ENCODE assay signal across 15 cellular contexts in the genomic region with DNA sequence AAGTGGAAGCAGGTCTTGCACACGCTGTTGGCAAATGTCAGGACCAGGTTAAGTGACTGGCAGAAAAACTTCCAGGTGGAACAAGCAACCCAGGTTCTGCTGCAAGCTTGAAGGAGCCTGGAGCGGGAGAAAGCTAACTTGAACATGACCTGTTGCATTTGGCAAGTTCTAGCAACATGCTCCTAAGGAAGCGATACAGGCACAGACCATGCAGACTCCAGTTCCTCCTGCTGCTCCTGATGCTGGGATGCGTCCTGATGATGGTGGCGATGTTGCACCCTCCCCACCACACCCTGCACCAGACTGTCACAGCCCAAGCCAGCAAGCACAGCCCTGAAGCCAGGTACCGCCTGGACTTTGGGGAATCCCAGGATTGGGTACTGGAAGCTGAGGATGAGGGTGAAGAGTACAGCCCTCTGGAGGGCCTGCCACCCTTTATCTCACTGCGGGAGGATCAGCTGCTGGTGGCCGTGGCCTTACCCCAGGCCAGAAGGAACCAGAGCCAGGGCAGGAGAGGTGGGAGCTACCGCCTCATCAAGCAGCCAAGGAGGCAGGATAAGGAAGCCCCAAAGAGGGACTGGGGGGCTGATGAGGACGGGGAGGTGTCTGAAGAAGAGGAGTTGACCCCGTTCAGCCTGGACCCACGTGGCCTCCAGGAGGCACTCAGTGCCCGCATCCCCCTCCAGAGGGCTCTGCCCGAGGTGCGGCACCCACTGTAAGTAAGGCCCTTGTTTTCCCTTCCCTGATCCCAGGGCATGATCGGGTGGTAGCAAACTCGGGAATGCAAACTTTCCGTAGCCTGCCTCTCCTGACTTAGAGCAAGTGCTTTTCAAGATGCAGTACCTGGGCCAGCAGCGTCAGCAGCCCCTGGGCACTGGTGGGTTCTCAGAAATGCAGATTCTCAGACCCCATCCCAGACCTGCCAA. TPM values are rescaled to one million over a fixed set of nuclear protein-coding genes. Genes with fewer than 3 reads are reported as not detected.
DNase-seq lines count a peak whose midpoint lies in the region; ATAC-seq and TF ChIP-seq lines count a peak whose summit lies in the region.
"Had no signal": no experiment of that assay in that cellular context is flagged by ENCODE, and none has a peak within 500 bp of the region (broad histone marks: within the 10 kb centered on the region; RNA-seq: fewer than 3 reads in every experiment).

No MANE protein-coding gene starts in this region.

- H3K4me1 ChIP-seq in suprapubic skin, result peaks cover 24% of the 10 kb centered on the region
- H3K4me1 ChIP-seq: colonic mucosa had no signal

- H3K9me3 ChIP-seq in suprapubic skin, result no peaks in the 10 kb centered on the region
- H3K9me3 ChIP-seq: colonic mucosa had no signal

- H3K27me3 ChIP-seq in dorsolateral prefrontal cortex, result no peaks in the 10 kb centered on the region
- H3K27me3 ChIP-seq in suprapubic skin, result no peaks in the 10 kb centered on the region
- H3K27me3 ChIP-seq: colonic mucosa had no signal

- peaks cover 1% of the 10 kb centered on the region; the same call in 1 of the 2 replicates for H3K27me3 Mint-ChIP-seq in HFFc6 (ENCODE audit: insufficient read depth)
- peaks cover 48% of the 10 kb centered on the region for H3K27me3 Mint-ChIP-seq in progenitor cell of endocrine pancreas
- peaks cover 23% of the 10 kb centered on the region for H3K27me3 Mint-ChIP-seq in activated T-helper 2 cell treated with anti-CD3 and anti-CD28 coated beads, Interferon-gamma antibody, Interleukin-2, Interleukin-4, amounts not matched to agents 10 μg/mL and 5 μg/mL and 100 μg/mL, durations not matched to agents 14 hours and 24 hours and 36 hours (ENCODE audit: low read depth)

- no peak for TF ChIP-seq POLR2A in suprapubic skin (IDR thresholded peaks at IDR 0.05)

- H3K4me3 ChIP-seq in dorsolateral prefrontal cortex (peak overlapping the region; percentile 36 to 75 (median 57)), suprapubic skin (peak overlapping the region; percentile 53)
- H3K4me3 ChIP-seq: colonic mucosa had no signal

- H3K36me3 Mint-ChIP-seq in HFFc6 (ENCODE audit: low read depth), result peaks cover 3% of the 10 kb centered on the region; the same call in 1 of the 2 replicates
- H3K36me3 Mint-ChIP-seq in progenitor cell of endocrine pancreas (ENCODE audit: insufficient read depth), result no peaks in the 10 kb centered on the region
- no peaks in the 10 kb centered on the region for H3K36me3 Mint-ChIP-seq in activated T-helper 2 cell treated with anti-CD3 and anti-CD28 coated beads, Interferon-gamma antibody, Interleukin-2, Interleukin-4, amounts not matched to agents 10 μg/mL and 5 μg/mL and 100 μg/mL, durations not matched to agents 14 hours and 24 hours and 36 hours (ENCODE audit: low read depth)
- H3K36me3 Mint-ChIP-seq: mesothelial cell of epicardium had no signal

- H3K27ac ChIP-seq in dorsolateral prefrontal cortex (peak overlapping the region; percentile 65 to 97 (median 91)), suprapubic skin (peak overlapping the region; percentile 75)
- H3K27ac ChIP-seq: colonic mucosa had no signal

- H3K36me3 ChIP-seq in suprapubic skin, result no peaks in the 10 kb centered on the region
- H3K36me3 ChIP-seq: colonic mucosa had no signal

- TF ChIP-seq EP300 in suprapubic skin (IDR thresholded peaks at IDR 0.05), result no peak

- ATAC-seq in GM19397 (IDR thresholded peaks at IDR 0.05; ENCODE audit: unreplicated experiment), result no peak

- intact Hi-C loops in dorsolateral prefrontal cortex (cut with DNase I), result loop anchor here (1.0 to 10.0 kb wide), 11 partner anchors 52 to 570 kb away; partner anchors contain the start of genes BTD (in 1 of the 2) and HACL1 (in 1 of the 2)
- intact Hi-C loops in activated T-helper 2 cell treated with anti-CD3 and anti-CD28 coated beads, Interferon-gamma antibody, Interleukin-2, Interleukin-4, amounts not matched to agents 10 μg/mL and 5 μg/mL and 100 μg/mL, durations not matched to agents 14 hours and 24 hours and 36 hours (cut with micrococcal nuclease), result loop anchor here (5.0 kb wide), 1 partner anchor 358 kb away; no protein-coding TSS in a partner anchor

- WGBS in suprapubic skin, result 63% methylated on average over 16 of the region's 19 CpGs

- TF ChIP-seq CTCF in HFFc6 (IDR thresholded peaks at IDR 0.05) (no peak), dorsolateral prefrontal cortex (IDR thresholded peaks at IDR 0.05 in 54 of 56, conservative IDR thresholded peaks at IDR 0.05 in 2 of 56; ENCODE audit: low read depth in 1 of 56, partially characterized antibody in 56 of 56) (peak in 32 of 56 donors; percentile 6 to 48 (median 32)), suprapubic skin (IDR thresholded peaks at IDR 0.05) (no peak), progenitor cell of endocrine pancreas (IDR thresholded peaks at IDR 0.05; ENCODE audit: unreplicated experiment) (no peak)

- no peaks in the 10 kb centered on the region for H3K9me3 Mint-ChIP-seq in HFFc6
- H3K9me3 Mint-ChIP-seq in progenitor cell of endocrine pancreas (ENCODE audit: low read depth), result no peaks in the 10 kb centered on the region
- H3K9me3 Mint-ChIP-seq in activated T-helper 2 cell treated with anti-CD3 and anti-CD28 coated beads, Interferon-gamma antibody, Interleukin-2, Interleukin-4, amounts not matched to agents 10 μg/mL and 5 μg/mL and 100 μg/mL, durations not matched to agents 14 hours and 24 hours and 36 hours, result no peaks in the 10 kb centered on the region
- H3K9me3 Mint-ChIP-seq: activated T-helper 1 cell treated with anti-CD3 and anti-CD28 coated beads, Interleukin-12 subunit alpha, Interleukin-12 subunit beta, Interleukin-2, Interleukin-4 antibody, amounts not matched to agents 30 ng/mL and 10 ng/mL and 1 ng/mL, durations not matched to agents 14 hours and 24 hours and 36 hours; CD4-positive, alpha-beta T cell; mesothelial cell of epicardium had no signal

- H3K27ac Mint-ChIP-seq in HFFc6 (peak overlapping the region; percentile 94), progenitor cell of endocrine pancreas (no peak overlapping the region)
- no peak overlapping the region for H3K27ac Mint-ChIP-seq in activated T-helper 2 cell treated with anti-CD3 and anti-CD28 coated beads, Interferon-gamma antibody, Interleukin-2, Interleukin-4, amounts not matched to agents 10 μg/mL and 5 μg/mL and 100 μg/mL, durations not matched to agents 14 hours and 24 hours and 36 hours
- H3K27ac Mint-ChIP-seq: activated T-helper 1 cell treated with anti-CD3 and anti-CD28 coated beads, Interleukin-12 subunit alpha, Interleukin-12 subunit beta, Interleukin-2, Interleukin-4 antibody, amounts not matched to agents 30 ng/mL and 10 ng/mL and 1 ng/mL, durations not matched to agents 14 hours and 24 hours and 36 hours; CD4-positive, alpha-beta T cell; mesothelial cell of epicardium had no signal

- H3K4me3 Mint-ChIP-seq in HFFc6 (peak overlapping the region; percentile 87), progenitor cell of endocrine pancreas (ENCODE audit: low read depth) (no peak overlapping the region)
- no peak overlapping the region for H3K4me3 Mint-ChIP-seq in activated T-helper 2 cell treated with anti-CD3 and anti-CD28 coated beads, Interferon-gamma antibody, Interleukin-2, Interleukin-4, amounts not matched to agents 10 μg/mL and 5 μg/mL and 100 μg/mL, durations not matched to agents 14 hours and 24 hours and 36 hours (ENCODE audit: low read depth)
- H3K4me3 Mint-ChIP-seq: activated T-helper 1 cell treated with anti-CD3 and anti-CD28 coated beads, Interleukin-12 subunit alpha, Interleukin-12 subunit beta, Interleukin-2, Interleukin-4 antibody, amounts not matched to agents 30 ng/mL and 10 ng/mL and 1 ng/mL, durations not matched to agents 14 hours and 24 hours and 36 hours; CD4-positive, alpha-beta T cell; mesothelial cell of epicardium had no signal

- H3K4me1 Mint-ChIP-seq in HFFc6 (ENCODE audit: low read depth) (peaks cover 87% of the 10 kb centered on the region), progenitor cell of endocrine pancreas (ENCODE audit: low read depth) (no peaks in the 10 kb centered on the region)
- H3K4me1 Mint-ChIP-seq in activated T-helper 2 cell treated with anti-CD3 and anti-CD28 coated beads, Interferon-gamma antibody, Interleukin-2, Interleukin-4, amounts not matched to agents 10 μg/mL and 5 μg/mL and 100 μg/mL, durations not matched to agents 14 hours and 24 hours and 36 hours (ENCODE audit: low read depth), result peaks cover 3% of the 10 kb centered on the region

- DNase-seq in HFFc6 (no peak), dorsolateral prefrontal cortex (peak in 3 of 10 donors; percentile 24 to 61 (median 53)), lung microvascular endothelial cell (ENCODE audit: low read depth in 2 of 2) (peak; percentile 16 to 24), suprapubic skin (ENCODE audit: low spot score in 2 of 2) (no peak), progenitor cell of endocrine pancreas (ENCODE audit: low spot score, unreplicated experiment) (no peak), mesenteric fat pad (ENCODE audit: low spot score) (no peak)
- no peak for DNase-seq in activated T-helper 2 cell treated with anti-CD3 and anti-CD28 coated beads, Interferon-gamma antibody, Interleukin-2, Interleukin-4, amounts not matched to agents 10 μg/mL and 5 μg/mL and 100 μg/mL, durations not matched to agents 14 hours and 24 hours and 36 hours (ENCODE audit: low spot score)
- DNase-seq: activated CD4-positive, CD25-positive, alpha-beta regulatory T cell treated with anti-CD3 and anti-CD28 coated beads, Interleukin-2, amount 50 U/mL, for 72 hours; CD4-positive, alpha-beta T cell; NCI-H1105; NCI-H69 had no signal

RNA-seq across cellular contexts. Expression of gene GALNT15, which starts 0.8 kb away (rescaled TPM):
- total RNA-seq in HFFc6 (2021; fragmentation: NEBNext Ultra II Directional; extraction: Animal tissue kit (Norgen Biotek cat#: 25700)), result 1 to 10 TPM; 5.5 to 7.2 (median 6.4) TPM
- total RNA-seq in dorsolateral prefrontal cortex (100 to 1,000 TPM in 15 of 120 experiments, 10 to 100 TPM in 105; 16.5 to 176 (median 55.2) TPM), lung microvascular endothelial cell (27.0 and 392 TPM in 2 replicates), suprapubic skin (100 to 1,000 TPM in 1 of 4 donors, 10 to 100 TPM in 3; 15.5 to 113 (median 49.1) TPM), progenitor cell of endocrine pancreas (0.18 and 0.46 TPM in 2 replicates), mesenteric fat pad (275 TPM)
- 0.07 TPM in 1 of 2 replicates, not detected in the other for total RNA-seq in activated T-helper 2 cell treated with anti-CD3 and anti-CD28 coated beads, Interferon-gamma antibody, Interleukin-2, Interleukin-4, amounts not matched to agents 10 μg/mL and 5 μg/mL and 100 μg/mL, durations not matched to agents 14 hours and 24 hours and 36 hours
- total RNA-seq: activated T-helper 1 cell treated with anti-CD3 and anti-CD28 coated beads, Interleukin-12 subunit alpha, Interleukin-12 subunit beta, Interleukin-2, Interleukin-4 antibody, amounts not matched to agents 30 ng/mL and 10 ng/mL and 1 ng/mL, durations not matched to agents 14 hours and 24 hours and 36 hours; CD4-positive, alpha-beta T cell had no signal

Comparison
In these comparisons a context has a peak if more than half of its experiments do, and no peak if none do; other contexts are left out.
1. DNase-seq: peak in lung microvascular endothelial cell (2 of 2); none in HFFc6 (single experiment), suprapubic skin (0 of 2), progenitor cell of endocrine pancreas (single experiment), mesenteric fat pad (single experiment) and activated T-helper 2 cell treated with anti-CD3 and anti-CD28 coated beads, Interferon-gamma antibody, Interleukin-2, Interleukin-4, amounts not matched to agents 10 μg/mL and 5 μg/mL and 100 μg/mL, durations not matched to agents 14 hours and 24 hours and 36 hours (single experiment).
2. CTCF ChIP-seq: peak in dorsolateral prefrontal cortex (32 of 56); none in HFFc6 (single experiment), suprapubic skin (0 of 2) and progenitor cell of endocrine pancreas (single experiment).